Comparison of ENCODE assay signal across 15 cellular contexts in genomic region chr1:180598333-180598979, GRCh38. TPM values are rescaled to one million over a fixed set of nuclear protein-coding genes. Genes with fewer than 3 reads are reported as not detected.
DNase-seq lines count a peak whose midpoint lies in the region; ATAC-seq, FAIRE-seq and TF ChIP-seq lines count a peak whose summit lies in the region.
"Had no signal": no experiment of that assay in that cellular context is flagged by ENCODE, and none has a peak within 500 bp of the region (broad histone marks: within the 10 kb centered on the region; RNA-seq: fewer than 3 reads in every experiment).

No MANE protein-coding gene starts in this region.

- DNase-seq in ACHN (peak; percentile 98), HuH-7 (ENCODE audit: low spot score) (peak; percentile 58), H1 (ENCODE audit: low read depth in 1 of 2, low spot score in 2 of 2) (no peak), mucosa of gallbladder (ENCODE audit: low spot score) (peak; percentile 65), gastrocnemius medialis (no peak), left cardiac atrium (no peak)
- DNase-seq in activated naive CD4-positive, alpha-beta T cell treated with anti-CD3 and anti-CD28 coated beads, Interleukin-2, amount 50 U/mL, for 72 hours (ENCODE audit: low spot score in 2 of 2) = no peak
- DNase-seq: DND-41; Kasumi-1; NCI-H2081; stimulated activated CD4-positive, alpha-beta T cell treated with anti-CD3 and anti-CD28 coated beads, Interleukin-4, amount 100 ng/mL, for 4 hours had no signal

- H3K27me3 ChIP-seq in H1 (replicated peaks in 1 of 4; ENCODE audit: control insufficient read depth in 3 of 4, extremely low read depth in 1 of 4, insufficient read depth in 3 of 4, low read length in 3 of 4) (no peaks in the 10 kb centered on the region; a peak in 1 of 7 replicates), gastrocnemius medialis (no peaks in the 10 kb centered on the region)

- TF ChIP-seq RAD21 in H1 (IDR thresholded peaks at IDR 0.05 in 1 of 2, conservative IDR thresholded peaks at IDR 0.05 in 1 of 2; ENCODE audit: low read depth in 2 of 2, low read length in 2 of 2) = no peak

- FAIRE-seq in H1 (lab: Jason Lieb, UNC) = no peak
- FAIRE-seq: GM12891 had no signal

- intact Hi-C loops in gastrocnemius medialis (cut with DNase I; ENCODE audit: low total_unique reads) = no loop called here
- intact Hi-C loops in left cardiac atrium (cut with DNase I) = no loop called here

- no peak for ATAC-seq in activated naive CD4-positive, alpha-beta T cell treated with anti-CD3 and anti-CD28 coated beads, Interleukin-2, amount 50 U/mL, for 72 hours
- ATAC-seq in HG03571 (IDR thresholded peaks at IDR 0.05; ENCODE audit: unreplicated experiment) (no peak), gastrocnemius medialis (no peak), left cardiac atrium (no peak)
- ATAC-seq: stimulated activated memory B cell treated with anti-CD40 and anti-IgM and Interleukin-4, amounts not matched to agents 10 μg/mL and 1 μg/mL and 100 μg/mL, for 72 hours had no signal

- H2BK120ac ChIP-seq in H1 (replicated peaks; ENCODE audit: low read depth, low read length) = no peak overlapping the region

- no peak overlapping the region for H3K9ac ChIP-seq in H1 (replicated peaks in 1 of 4; ENCODE audit: extremely low read depth in 1 of 4, low read depth in 3 of 4, low read length in 3 of 4)

- TF ChIP-seq POLR2A in H1 (IDR thresholded peaks at IDR 0.05; ENCODE audit: control extremely low read depth in 1 of 2, low read depth in 2 of 2, low read length in 2 of 2) (no peak), gastrocnemius medialis (IDR thresholded peaks at IDR 0.05) (no peak)

- H3K4me1 ChIP-seq in H1 (replicated peaks in 1 of 4; ENCODE audit: control insufficient read depth in 3 of 4, insufficient read depth in 4 of 4, low read length in 3 of 4) = no peaks in the 10 kb centered on the region; a peak in 1 of 7 replicates
- H3K4me1 ChIP-seq in gastrocnemius medialis = no peaks in the 10 kb centered on the region

- no peak overlapping the region for H4K5ac ChIP-seq in H1 (ENCODE audit: insufficient read length, low read depth, low read length)

- H3K27ac ChIP-seq in H1 (ENCODE audit: low read depth, low read length) (no peak overlapping the region), gastrocnemius medialis (no peak overlapping the region)

- H2BK12ac ChIP-seq in H1 (ENCODE audit: low read depth, low read length) = no peak overlapping the region

- H3K9me3 ChIP-seq in H1 (ENCODE audit: insufficient read depth in 2 of 2, low read depth in 1 of 2, low read length in 1 of 2) (no peaks in the 10 kb centered on the region), gastrocnemius medialis (no peaks in the 10 kb centered on the region)

- H2BK15ac ChIP-seq in H1 (ENCODE audit: low read length) = no peak overlapping the region

- H3K4ac ChIP-seq in H1 (replicated peaks; ENCODE audit: insufficient read length, low read depth, low read length) = no peak overlapping the region

- no peak overlapping the region for H4K91ac ChIP-seq in H1 (replicated peaks; ENCODE audit: insufficient read length, low read length)

- no peak overlapping the region for H2BK5ac ChIP-seq in H1 (ENCODE audit: low read depth, low read length)

- no peak overlapping the region for H4K8ac ChIP-seq in H1 (ENCODE audit: extremely low read depth, insufficient read depth, low read length)

- CTCF ChIA-PET in H1 (lab: Charles Lee; ENCODE audit: partially characterized antibody) = no interaction called here

- H3K23me2 ChIP-seq in H1 (ENCODE audit: low read depth, low read length) = no peaks in the 10 kb centered on the region

- TF ChIP-seq CTCF in H1 (IDR thresholded peaks at IDR 0.05; ENCODE audit: control extremely low read depth in 1 of 3, insufficient read depth in 1 of 3, low read depth in 1 of 3, low read length in 3 of 3) (no peak), gastrocnemius medialis (IDR thresholded peaks at IDR 0.05 in 4 of 5, conservative IDR thresholded peaks at IDR 0.05 in 1 of 5) (no peak)

- H2BK20ac ChIP-seq in H1 (ENCODE audit: low read length) = no peak overlapping the region

- 71% methylated on average over 6 of the region's 6 CpGs; no CpG with 5 or more reads in 1 of the 2 experiments for WGBS in H1 (ENCODE audit: extremely low coverage in 1 of 2, insufficient coverage in 1 of 2, insufficient read length in 1 of 2, insufficient replicate concordance in 2 of 2, low coverage in 1 of 2, low lambda C conversion rate in 2 of 2, missing lambda C conversion rate in 1 of 2), 2 experiments

- no peak overlapping the region for H3K4me2 ChIP-seq in H1 (ENCODE audit: insufficient read depth in 1 of 2, low read depth in 2 of 2, low read length in 2 of 2)

- no peak overlapping the region for H2AK5ac ChIP-seq in H1 (ENCODE audit: low read depth, low read length)

- no peak overlapping the region for H3K56ac ChIP-seq in H1 (replicated peaks; ENCODE audit: insufficient read length, low read depth, low read length)

- H3K79me2 ChIP-seq in H1 (ENCODE audit: control insufficient read depth in 1 of 2, insufficient read depth in 2 of 2, low read length in 2 of 2) = no peaks in the 10 kb centered on the region

- no peaks in the 10 kb centered on the region for H3K9me3 Mint-ChIP-seq in activated naive CD4-positive, alpha-beta T cell treated with anti-CD3 and anti-CD28 coated beads, Interleukin-2, amount 50 U/mL, for 72 hours
- H3K9me3 Mint-ChIP-seq: stimulated activated memory B cell treated with anti-CD40 and anti-IgM and Interleukin-4, amounts not matched to agents 10 μg/mL and 1 μg/mL and 100 μg/mL, for 72 hours had no signal

- POLR2A ChIA-PET in H1 (lab: Charles Lee; ENCODE audit: partially characterized antibody) = no interaction called here

- no peak overlapping the region for H3K14ac ChIP-seq in H1 (ENCODE audit: insufficient read length)

- H3K36me3 Mint-ChIP-seq in activated naive CD4-positive, alpha-beta T cell treated with anti-CD3 and anti-CD28 coated beads, Interleukin-2, amount 50 U/mL, for 72 hours = no peaks in the 10 kb centered on the region
- H3K36me3 Mint-ChIP-seq: stimulated activated memory B cell treated with anti-CD40 and anti-IgM and Interleukin-4, amounts not matched to agents 10 μg/mL and 1 μg/mL and 100 μg/mL, for 72 hours had no signal

- peak overlapping the region; percentile 26; the same call in 1 of the 2 replicates for H2AFZ ChIP-seq in H1 (ENCODE audit: low read length)

- no peaks in the 10 kb centered on the region for H3K36me3 ChIP-seq in H1 (ENCODE audit: control insufficient read depth in 2 of 4, insufficient read depth in 4 of 4, low read length in 3 of 4)
- no peaks in the 10 kb centered on the region for H3K36me3 ChIP-seq in gastrocnemius medialis

- H3K27ac Mint-ChIP-seq in activated naive CD4-positive, alpha-beta T cell treated with anti-CD3 and anti-CD28 coated beads, Interleukin-2, amount 50 U/mL, for 72 hours = no peak overlapping the region
- H3K27ac Mint-ChIP-seq: stimulated activated memory B cell treated with anti-CD40 and anti-IgM and Interleukin-4, amounts not matched to agents 10 μg/mL and 1 μg/mL and 100 μg/mL, for 72 hours had no signal

- in situ Hi-C loops in ACHN (cut with HindIII; ENCODE audit: low pct_ligation_motif_present, low pct_unique_long_range_greater_than_20kb, low sequenced_read_pairs) = no loop called here
- in situ Hi-C loops in gastrocnemius medialis (cut with MboI; ENCODE audit: low sequenced_read_pairs in 4 of 4) = no loop called here

- no peak for TF ChIP-seq EP300 in H1 (IDR thresholded peaks at IDR 0.05; ENCODE audit: borderline replicate concordance in 1 of 2, low read depth in 2 of 2, low read length in 2 of 2)

- no peak overlapping the region for H3K23ac ChIP-seq in H1 (ENCODE audit: insufficient read length)

- H3K4me3 ChIP-seq in H1 (ENCODE audit: extremely low read depth in 1 of 4, insufficient read depth in 2 of 4, low read depth in 3 of 4, low read length in 4 of 4) (no peak overlapping the region), gastrocnemius medialis (no peak overlapping the region)

- H3K79me1 ChIP-seq in H1 (ENCODE audit: low read depth, low read length) = no peaks in the 10 kb centered on the region

- no peaks in the 10 kb centered on the region for H4K20me1 ChIP-seq in H1 (replicated peaks in 1 of 2; ENCODE audit: control insufficient read depth in 1 of 2, insufficient read depth in 2 of 2, low read length in 2 of 2)

- no peak overlapping the region for H3K18ac ChIP-seq in H1 (ENCODE audit: extremely low read depth, low read length)

TF ChIP-seq in H1, 55 proteins besides CTCF, POLR2A, EP300 and RAD21 (continues in another document):
- TF ChIP-seq ZNF274 (IDR thresholded peaks at IDR 0.05; ENCODE audit: borderline replicate concordance, extremely low read depth, low read length) (no peak), CHD1 (IDR thresholded peaks at IDR 0.05; ENCODE audit: low read depth, low read length) (no peak)

RNA-seq across cellular contexts. Expression of gene XPR1, which starts 33.4 kb away (rescaled TPM):
- total RNA-seq in H1 (2021; fragmentation: NEBNext Ultra II Directional; extraction: Animal tissue kit (Norgen Biotek cat#: 25700)) = 41.5 and 43.9 TPM in 2 replicates
- 20.0 and 28.6 TPM in 2 replicates for polyA plus RNA-seq in H1 (2011; rRNA removed)
- polyA plus RNA-seq in H1 (2011; cell fraction: cytosol; rRNA removed) = 23.7 TPM
- polyA plus RNA-seq in H1 (2011; cell fraction: nucleus; rRNA removed) = 12.8 TPM
- polyA plus RNA-seq in H1 (2012, experiment 1 of 2) = 18.2 to 34.1 TPM (median 24.0 TPM) in 4 replicates
- 1.7 TPM for polyA plus RNA-seq in H1 (2012, experiment 2 of 2)
- 46.4 TPM for polyA plus RNA-seq in H1 (2013, experiment 1 of 2)
- 53.7 TPM for polyA plus RNA-seq in H1 (2013, experiment 2 of 2)
- 56.2 and 77.6 TPM in 2 replicates for polyA minus RNA-seq in H1 (2011; rRNA and poly(A)+ RNA removed)
- polyA minus RNA-seq in H1 (2011; cell fraction: cytosol; rRNA and poly(A)+ RNA removed) = 31.7 TPM
- polyA minus RNA-seq in H1 (2011; cell fraction: nucleus; rRNA and poly(A)+ RNA removed) = 31.3 TPM
- total RNA-seq in mucosa of gallbladder (32.6 TPM), gastrocnemius medialis (10 to 100 TPM; 14.5 to 24.9 (median 18.6) TPM), left cardiac atrium (10 to 100 TPM; 20.5 to 25.4 TPM)
- total RNA-seq in activated naive CD4-positive, alpha-beta T cell treated with anti-CD3 and anti-CD28 coated beads, Interleukin-2, amount 50 U/mL, for 72 hours = 10 to 100 TPM; 15.2 to 18.6 TPM

RNA-seq across cellular contexts. Expression of gene OVAAL, which starts 39.7 kb away (rescaled TPM):
- not detected in 2 replicates for total RNA-seq in H1 (2021; fragmentation: NEBNext Ultra II Directional; extraction: Animal tissue kit (Norgen Biotek cat#: 25700))
- not detected in 2 replicates for polyA plus RNA-seq in H1 (2011; rRNA removed)
- polyA plus RNA-seq in H1 (2011; cell fraction: cytosol; rRNA removed) = not detected
- polyA plus RNA-seq in H1 (2011; cell fraction: nucleus; rRNA removed) = not detected
- not detected in 4 replicates for polyA plus RNA-seq in H1 (2012, experiment 1 of 2)
- not detected for polyA plus RNA-seq in H1 (2012, experiment 2 of 2)
- not detected for polyA plus RNA-seq in H1 (2013, experiment 1 of 2)
- not detected for polyA plus RNA-seq in H1 (2013, experiment 2 of 2)
- polyA minus RNA-seq in H1 (2011; rRNA and poly(A)+ RNA removed) = not detected in 2 replicates
- polyA minus RNA-seq in H1 (2011; cell fraction: cytosol; rRNA and poly(A)+ RNA removed) = not detected
- polyA minus RNA-seq in H1 (2011; cell fraction: nucleus; rRNA and poly(A)+ RNA removed) = not detected
- not detected for total RNA-seq in mucosa of gallbladder
- total RNA-seq in activated naive CD4-positive, alpha-beta T cell treated with anti-CD3 and anti-CD28 coated beads, Interleukin-2, amount 50 U/mL, for 72 hours = not detected
- not detected for total RNA-seq in gastrocnemius medialis
- under 1 TPM; 0.44 to 0.53 TPM for total RNA-seq in left cardiac atrium
- polyA plus RNA-seq: urinary bladder had no signal

Comparison
In these comparisons a context has a peak if more than half of its experiments do, and no peak if none do; other contexts are left out.
1. DNase-seq: peak in ACHN (single experiment), HuH-7 (single experiment) and mucosa of gallbladder (single experiment); none in H1 (0 of 2), activated naive CD4-positive, alpha-beta T cell treated with anti-CD3 and anti-CD28 coated beads, Interleukin-2, amount 50 U/mL, for 72 hours (0 of 2), gastrocnemius medialis (0 of 2) and left cardiac atrium (single experiment).